In the genomic region with DNA sequence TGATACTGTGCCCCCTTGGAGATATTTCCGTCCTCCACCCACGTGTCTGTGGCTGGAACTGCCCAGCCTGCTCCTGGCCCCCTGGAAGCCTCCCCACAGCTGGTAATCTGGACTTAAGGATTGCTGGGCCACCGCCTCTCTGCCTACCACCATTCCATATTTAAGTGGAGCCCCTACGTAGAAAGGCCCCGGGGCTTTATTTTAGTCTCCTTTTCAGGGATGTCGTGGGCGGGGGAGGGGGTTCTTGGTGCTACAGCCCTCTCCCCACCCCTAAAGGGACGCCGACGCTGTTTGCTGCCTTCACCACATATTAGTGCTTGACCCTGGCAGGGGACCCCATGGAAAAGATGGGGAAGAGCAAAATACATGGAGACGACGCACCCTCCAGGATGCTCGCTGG, we compare ENCODE assay signal across 1 cellular context.
TF ChIP-seq lines count a peak whose summit lies in the region.

No MANE protein-coding gene starts in this region.

TF ChIP-seq in GM23338, 12 proteins besides CTCF, POLR2A, EP300 and RAD21 (continued from another document):
- TF ChIP-seq, protein P1, sequence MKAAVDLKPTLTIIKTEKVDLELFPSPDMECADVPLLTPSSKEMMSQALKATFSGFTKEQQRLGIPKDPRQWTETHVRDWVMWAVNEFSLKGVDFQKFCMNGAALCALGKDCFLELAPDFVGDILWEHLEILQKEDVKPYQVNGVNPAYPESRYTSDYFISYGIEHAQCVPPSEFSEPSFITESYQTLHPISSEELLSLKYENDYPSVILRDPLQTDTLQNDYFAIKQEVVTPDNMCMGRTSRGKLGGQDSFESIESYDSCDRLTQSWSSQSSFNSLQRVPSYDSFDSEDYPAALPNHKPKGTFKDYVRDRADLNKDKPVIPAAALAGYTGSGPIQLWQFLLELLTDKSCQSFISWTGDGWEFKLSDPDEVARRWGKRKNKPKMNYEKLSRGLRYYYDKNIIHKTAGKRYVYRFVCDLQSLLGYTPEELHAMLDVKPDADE (IDR thresholded peaks at IDR 0.05), result no peak
- TF ChIP-seq NANOG (IDR thresholded peaks at IDR 0.05; ENCODE audit: borderline replicate concordance), result no peak
- TF ChIP-seq POLR2AphosphoS5 (IDR thresholded peaks at IDR 0.05; ENCODE audit: low read depth), result no peak
- no peak for TF ChIP-seq STAT1 (IDR thresholded peaks at IDR 0.05; ENCODE audit: unreplicated experiment)
- no peak for TF ChIP-seq EZH2 (IDR thresholded peaks at IDR 0.05; ENCODE audit: low read depth, unreplicated experiment)
- no peak for TF ChIP-seq JUNB (IDR thresholded peaks at IDR 0.05; ENCODE audit: unreplicated experiment)
- TF ChIP-seq ZNF462 (CRISPR knock-in tag; IDR thresholded peaks at IDR 0.05), result no peak
